Comparison of ENCODE assay signal across 13 cellular contexts in genomic region chr1:229893762-229894444, GRCh38.
A peak's percentile ranks its signal among the peaks of the same experiment; 100 is the strongest.
DNase-seq lines count a peak whose midpoint lies in the region; ATAC-seq and TF ChIP-seq lines count a peak whose summit lies in the region.
"Had no signal": no experiment of that assay in that cellular context is flagged by ENCODE, and none has a peak within 500 bp of the region (broad histone marks: within the 10 kb centered on the region; RNA-seq: fewer than 3 reads in every experiment).

No MANE protein-coding gene starts in this region.

- no peak overlapping the region for H3K27ac Mint-ChIP-seq in naive thymus-derived CD4-positive, alpha-beta T cell

- H3K9me3 ChIP-seq in naive thymus-derived CD4-positive, alpha-beta T cell (ENCODE audit: control insufficient read depth in 2 of 3, low read length in 3 of 3) = no peaks in the 10 kb centered on the region
- H3K9me3 ChIP-seq: esophagus squamous epithelium, uterus had no signal

- no peaks in the 10 kb centered on the region for H3K36me3 ChIP-seq in naive thymus-derived CD4-positive, alpha-beta T cell (ENCODE audit: control insufficient read depth in 2 of 3, insufficient read depth in 3 of 3, low read length in 3 of 3)
- H3K36me3 ChIP-seq: esophagus squamous epithelium, uterus had no signal

- no peak overlapping the region for H3K4me3 Mint-ChIP-seq in naive thymus-derived CD4-positive, alpha-beta T cell
- H3K4me3 Mint-ChIP-seq: stimulated activated naive CD8-positive, alpha-beta T cell treated with anti-CD3 and anti-CD28 coated beads, Interleukin-15, amount 100 ng/mL, for 72 hours had no signal

- peaks cover 0 to 2% (median 0%) of the 10 kb centered on the region in 11 donors for H3K9me3 Mint-ChIP-seq in naive thymus-derived CD4-positive, alpha-beta T cell
- H3K9me3 Mint-ChIP-seq: stimulated activated naive CD8-positive, alpha-beta T cell treated with anti-CD3 and anti-CD28 coated beads, Interleukin-15, amount 100 ng/mL, for 72 hours had no signal

- H3K36me3 Mint-ChIP-seq in naive thymus-derived CD4-positive, alpha-beta T cell = peaks cover 0 to 4% (median 0%) of the 10 kb centered on the region in 5 donors

- DNase-seq in CMK (ENCODE audit: low read depth) (peak; percentile 58), HT1080 (ENCODE audit: low read depth) (peak; percentile 17), RPMI7951 (ENCODE audit: low read depth) (peak; percentile 97), foreskin keratinocyte (peak; percentile 80 to 92)
- no peak for DNase-seq in naive thymus-derived CD4-positive, alpha-beta T cell
- DNase-seq: DND-41; esophagus squamous epithelium; stimulated activated naive CD8-positive, alpha-beta T cell treated with anti-CD3 and anti-CD28 coated beads, Interleukin-15, amount 100 ng/mL, for 72 hours; uterus had no signal

- H3K27ac ChIP-seq in foreskin keratinocyte = no peak overlapping the region
- H3K27ac ChIP-seq in naive thymus-derived CD4-positive, alpha-beta T cell (ENCODE audit: low read depth, low read length) = no peak overlapping the region
- H3K27ac ChIP-seq: esophagus squamous epithelium, parathyroid adenoma, uterus had no signal

- H3K4me1 Mint-ChIP-seq in naive thymus-derived CD4-positive, alpha-beta T cell = no peaks in the 10 kb centered on the region
- H3K4me1 Mint-ChIP-seq: stimulated activated naive CD8-positive, alpha-beta T cell treated with anti-CD3 and anti-CD28 coated beads, Interleukin-15, amount 100 ng/mL, for 72 hours had no signal

- ATAC-seq in foreskin keratinocyte (peak; percentile 71), GM18517 (IDR thresholded peaks at IDR 0.05; ENCODE audit: unreplicated experiment) (no peak), GM18511 (IDR thresholded peaks at IDR 0.05; ENCODE audit: unreplicated experiment) (no peak), GM19395 (IDR thresholded peaks at IDR 0.05; ENCODE audit: unreplicated experiment) (no peak)
- ATAC-seq in naive thymus-derived CD4-positive, alpha-beta T cell = no peak
- ATAC-seq: stimulated activated naive CD8-positive, alpha-beta T cell treated with anti-CD3 and anti-CD28 coated beads, Interleukin-15, amount 100 ng/mL, for 72 hours had no signal

- peaks cover 27% of the 10 kb centered on the region for H3K4me1 ChIP-seq in foreskin keratinocyte
- H3K4me1 ChIP-seq in naive thymus-derived CD4-positive, alpha-beta T cell (ENCODE audit: control insufficient read depth in 2 of 2, insufficient read depth in 2 of 2, low read length in 2 of 2) = no peaks in the 10 kb centered on the region
- H3K4me1 ChIP-seq: esophagus squamous epithelium, parathyroid adenoma, uterus had no signal

- CTCF ChIA-PET in naive thymus-derived CD4-positive, alpha-beta T cell (lab: Charles Lee) = no interaction called here

- H3K27me3 ChIP-seq in foreskin keratinocyte = no peaks in the 10 kb centered on the region
- H3K27me3 ChIP-seq in naive thymus-derived CD4-positive, alpha-beta T cell (ENCODE audit: control insufficient read depth in 2 of 2, insufficient read depth in 2 of 2, low read length in 2 of 2) = no peaks in the 10 kb centered on the region
- H3K27me3 ChIP-seq: uterus had no signal

- H3K4me3 ChIP-seq in naive thymus-derived CD4-positive, alpha-beta T cell (ENCODE audit: low read length) = no peak overlapping the region
- H3K4me3 ChIP-seq: esophagus squamous epithelium, uterus had no signal

- H3K27me3 Mint-ChIP-seq in naive thymus-derived CD4-positive, alpha-beta T cell = peaks cover 17 to 58% (median 36%) of the 10 kb centered on the region in 5 donors

- POLR2A ChIA-PET in naive thymus-derived CD4-positive, alpha-beta T cell (lab: Charles Lee) = no interaction called here

- no peak for TF ChIP-seq CTCF in foreskin keratinocyte (conservative IDR thresholded peaks at IDR 0.05)

- intact Hi-C loops in naive thymus-derived CD4-positive, alpha-beta T cell (cut with micrococcal nuclease) = no loop called here

Comparison
In these comparisons a context has a peak if more than half of its experiments do, and no peak if none do; other contexts are left out.
1. DNase-seq: peak in CMK (single experiment), HT1080 (single experiment), RPMI7951 (single experiment) and foreskin keratinocyte (2 of 2); none in naive thymus-derived CD4-positive, alpha-beta T cell (0 of 9).